ENCODE assay signal across 8 cellular contexts in the genomic region with DNA sequence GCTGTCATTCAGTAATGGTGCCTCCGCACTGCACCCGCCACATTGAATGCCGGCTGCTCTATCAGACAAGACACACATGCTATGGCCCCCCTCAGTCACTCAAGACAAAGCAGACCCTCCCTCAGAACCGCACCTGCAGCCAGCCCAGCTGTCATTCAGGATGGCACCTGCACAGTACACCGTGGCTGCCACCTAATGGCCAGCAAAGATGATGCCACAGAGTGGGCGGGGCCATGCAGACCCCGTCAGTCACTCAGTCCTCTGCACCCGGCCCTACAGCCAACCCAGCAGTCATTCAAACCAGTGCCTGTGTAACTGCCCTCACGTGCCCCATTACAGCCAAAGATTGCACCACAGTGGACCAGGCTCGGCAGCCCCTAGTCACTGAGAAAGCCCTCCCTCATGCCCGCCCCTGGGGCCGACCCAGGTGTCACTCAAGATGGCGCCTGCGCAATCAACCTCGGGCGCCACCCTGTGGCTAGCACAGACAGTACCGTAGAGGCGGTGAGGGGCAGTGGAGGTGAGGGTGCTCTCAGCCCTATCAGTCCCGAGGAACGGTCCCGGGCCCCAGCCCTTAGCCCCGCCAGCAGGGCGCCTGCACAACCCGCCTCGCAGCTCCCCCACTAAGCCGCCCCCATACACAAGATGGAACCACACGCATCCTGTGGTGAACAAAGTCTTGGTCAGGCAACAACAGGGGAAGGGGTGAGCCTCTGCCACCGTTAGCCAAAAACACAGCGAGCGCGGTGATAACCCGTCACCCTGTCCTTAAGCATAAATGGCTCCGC. TPM values are rescaled to one million over a fixed set of nuclear protein-coding genes. Genes with fewer than 3 reads are reported as not detected.
A peak's percentile ranks its signal among the peaks of the same experiment; 100 is the strongest.
DNase-seq lines count a peak whose midpoint lies in the region; ATAC-seq lines count a peak whose summit lies in the region.

No MANE protein-coding gene starts in this region.

- intact Hi-C loops in Right ventricle myocardium inferior (cut with DNase I) = loop anchor here (2.0 kb wide), 1 partner anchor 167 kb away; the partner anchor contains the start of gene ZNF835
- intact Hi-C loops in posterior cingulate gyrus (cut with DNase I) = loop anchor here (1.0 to 5.0 kb wide), 4 partner anchors 90 to 146 kb away; no protein-coding TSS in a partner anchor

- DNase-seq in D341Med (ENCODE audit: low spot score) (peak; percentile 69), SK-MEL-5 (ENCODE audit: low read depth, low spot score) (peak; percentile 2), Right ventricle myocardium inferior (ENCODE audit: missing footprints) (peak; percentile 83), posterior cingulate gyrus (peak; percentile 64 to 96 (median 73)), NK-92 (lab: John Stamatoyannopoulos, UW; ENCODE audit: unreplicated experiment) (no peak)

- ATAC-seq in Right ventricle myocardium inferior (peak; percentile 31), HG02884 (IDR thresholded peaks at IDR 0.05; ENCODE audit: unreplicated experiment) (no peak), GM18909 (IDR thresholded peaks at IDR 0.05; ENCODE audit: poor library complexity, unreplicated experiment) (no peak), HG02970 (IDR thresholded peaks at IDR 0.05; ENCODE audit: low FRiP score, unreplicated experiment) (no peak)

- in situ Hi-C loops in SK-MEL-5 (cut with HindIII; ENCODE audit: low pct_unique_long_range_greater_than_20kb, low sequenced_read_pairs) = no loop called here

RNA-seq across cellular contexts. Expression of gene PEG3, which starts 2.4 kb away (rescaled TPM):
- under 0.01 and 0.03 TPM in 2 replicates for total RNA-seq in SK-MEL-5 (2014; rRNA removed; shearing (Covaris generic))
- polyA plus RNA-seq in SK-MEL-5 (2015; cell fraction: cytosol; rRNA removed) = 0.09 TPM in 1 of 2 replicates, not detected in the other
- not detected in 2 replicates for polyA plus RNA-seq in SK-MEL-5 (2015; cell fraction: nucleus; rRNA removed)
- 7.9 TPM for total RNA-seq in Right ventricle myocardium inferior

RNA-seq across cellular contexts. Expression of gene ZIM2, which starts 2.4 kb away (rescaled TPM):
- total RNA-seq in SK-MEL-5 (2014; rRNA removed; shearing (Covaris generic)) = not detected in 2 replicates
- not detected in 2 replicates for polyA plus RNA-seq in SK-MEL-5 (2015; cell fraction: cytosol; rRNA removed)
- polyA plus RNA-seq in SK-MEL-5 (2015; cell fraction: nucleus; rRNA removed) = not detected in 2 replicates
- not detected for total RNA-seq in Right ventricle myocardium inferior
